ENCODE assay signal across 22 cellular contexts in the genomic region with DNA sequence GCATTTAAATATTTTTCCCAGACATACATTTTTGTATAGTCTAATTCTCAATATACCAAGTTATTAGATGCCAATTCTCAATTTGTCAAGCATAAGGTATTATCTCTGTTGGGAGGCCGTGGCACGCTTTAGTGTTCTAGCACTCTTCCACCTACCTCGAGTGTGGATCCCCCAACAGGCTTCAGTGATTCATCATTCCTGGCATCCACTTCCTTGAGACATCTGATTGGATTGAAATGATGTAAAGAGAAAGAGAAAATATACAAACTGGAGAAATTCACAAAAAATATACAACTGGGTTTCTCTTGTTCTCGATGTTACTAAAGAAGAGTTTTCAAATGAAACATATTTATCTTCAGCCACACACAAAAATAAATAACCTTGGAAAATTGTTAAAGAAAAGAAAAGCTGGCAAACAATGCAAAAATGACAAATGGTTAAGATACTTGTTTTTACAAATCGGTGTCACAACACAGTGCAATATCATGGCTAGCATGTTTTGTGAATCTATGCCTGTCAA.
DNase-seq lines count a peak whose midpoint lies in the region; ATAC-seq, FAIRE-seq and TF ChIP-seq lines count a peak whose summit lies in the region.
"Had no signal": no experiment of that assay in that cellular context is flagged by ENCODE, and none has a peak within 500 bp of the region (broad histone marks: within the 10 kb centered on the region; RNA-seq: fewer than 3 reads in every experiment).

No MANE protein-coding gene starts in this region.

- H3K4me3 ChIP-seq in PC-3 (ENCODE audit: low read length) = no peak overlapping the region
- H3K4me3 ChIP-seq in pancreas = no peak overlapping the region
- H3K4me3 ChIP-seq in effector memory CD4-positive, alpha-beta T cell (ENCODE audit: insufficient read depth, low read depth, low read length, poor library complexity, severe bottlenecking) = no peak overlapping the region
- H3K4me3 ChIP-seq: PC-9, skin epidermis, suprapubic skin had no signal

- H3K27me3 ChIP-seq in PC-3 (ENCODE audit: low read length) = no peaks in the 10 kb centered on the region
- H3K27me3 ChIP-seq in pancreas = no peaks in the 10 kb centered on the region
- no peaks in the 10 kb centered on the region for H3K27me3 ChIP-seq in effector memory CD4-positive, alpha-beta T cell (replicated peaks; ENCODE audit: control insufficient read depth, insufficient read depth, low read length, poor library complexity, severe bottlenecking)
- H3K27me3 ChIP-seq: suprapubic skin had no signal

- no peaks in the 10 kb centered on the region for H3K9me3 Mint-ChIP-seq in mesothelial cell of epicardium
- H3K9me3 Mint-ChIP-seq: endodermal cell had no signal

- WGBS in pancreas, 2 donors = 80 to 85% methylated on average over 5 of the region's 5 CpGs

- ATAC-seq in PC-3 (no peak), pancreas (no peak), GM18520 (IDR thresholded peaks at IDR 0.05; ENCODE audit: unreplicated experiment) (no peak)

- no peaks in the 10 kb centered on the region for H4K20me1 ChIP-seq in PC-3 (ENCODE audit: low read length)

- H3K36me3 ChIP-seq in PC-3 (ENCODE audit: low read depth, low read length) (no peaks in the 10 kb centered on the region), pancreas (no peaks in the 10 kb centered on the region)
- no peaks in the 10 kb centered on the region for H3K36me3 ChIP-seq in effector memory CD4-positive, alpha-beta T cell (ENCODE audit: control insufficient read depth, insufficient read depth, low read length)
- H3K36me3 ChIP-seq: suprapubic skin had no signal

- H3K9me3 ChIP-seq in PC-3 (ENCODE audit: low read length) (no peaks in the 10 kb centered on the region), pancreas (no peaks in the 10 kb centered on the region)
- no peaks in the 10 kb centered on the region for H3K9me3 ChIP-seq in effector memory CD4-positive, alpha-beta T cell (ENCODE audit: control insufficient read depth, low read length)
- H3K9me3 ChIP-seq: Caco-2, suprapubic skin had no signal

- H3K4me1 ChIP-seq in PC-3 (ENCODE audit: insufficient read depth, low read length) = peaks cover 7% of the 10 kb centered on the region; the same call in 1 of the 2 replicates
- no peaks in the 10 kb centered on the region for H3K4me1 ChIP-seq in pancreas
- H3K4me1 ChIP-seq in effector memory CD4-positive, alpha-beta T cell (ENCODE audit: control insufficient read depth, insufficient read depth, low read length, poor library complexity, severe bottlenecking) = no peaks in the 10 kb centered on the region
- H3K4me1 ChIP-seq: Caco-2 had no signal

- FAIRE-seq in pancreas (lab: Jason Lieb, UNC) = no peak

- TF ChIP-seq CTCF in PC-3 (conservative IDR thresholded peaks at IDR 0.05; ENCODE audit: low read depth, low read length) = no peak
- TF ChIP-seq CTCF in mesothelial cell of epicardium (IDR thresholded peaks at IDR 0.05; ENCODE audit: unreplicated experiment) = no peak
- TF ChIP-seq CTCF in pancreas (IDR thresholded peaks at IDR 0.05) = no peak

- no peak overlapping the region for H3K4me3 Mint-ChIP-seq in mesothelial cell of epicardium
- H3K4me3 Mint-ChIP-seq: activated naive CD8-positive, alpha-beta T cell; endodermal cell had no signal

- H3K9me2 ChIP-seq in PC-3 (replicated peaks; ENCODE audit: low read length) = no peaks in the 10 kb centered on the region

- POLR2A ChIA-PET in PC-3 (lab: Charles Lee; ENCODE audit: unreplicated experiment) = no interaction called here

- H3K9ac ChIP-seq in PC-3 (ENCODE audit: low read length) = no peak overlapping the region

- no peaks in the 10 kb centered on the region for H3K36me3 Mint-ChIP-seq in mesothelial cell of epicardium
- H3K36me3 Mint-ChIP-seq: activated naive CD8-positive, alpha-beta T cell had no signal

- H3K27ac Mint-ChIP-seq in mesothelial cell of epicardium = peak overlapping the region; percentile 86
- H3K27ac Mint-ChIP-seq: activated naive CD8-positive, alpha-beta T cell; endodermal cell had no signal

- no peaks in the 10 kb centered on the region for H3K79me2 ChIP-seq in PC-3 (ENCODE audit: low read length)

- DNase-seq in EL (peak; percentile 71), PC-3 (peak; percentile 22), dermis blood vessel endothelial cell (peak; percentile 5), mesothelial cell of epicardium (ENCODE audit: low spot score in 2 of 2, unreplicated experiment in 2 of 2) (no peak), pancreas (no peak), activated gamma-delta T cell (lab: John Stamatoyannopoulos, UW) (no peak)
- DNase-seq in effector memory CD4-positive, alpha-beta T cell = no peak
- DNase-seq: activated CD4-positive, alpha-beta T cell treated with anti-CD3 and anti-CD28 coated beads, Interleukin-2, amount 50 U/mL, for 4 hours; activated T-cell treated with anti-CD3 and anti-CD28 coated beads, Interleukin-2, amount 50 U/mL, for 1 hour; Caco-2; central memory CD4-positive, alpha-beta T cell; endodermal cell; NCI-H1694 treated with DMSO at 0.1 percent for 48 hours; NCI-H524; PC-9; stimulated activated CD4-positive, alpha-beta T cell treated with anti-CD3 and anti-CD28 coated beads, Interleukin-4, amount 100 ng/mL, for 4 hours; stimulated activated CD8-positive, alpha-beta memory T cell treated with anti-CD3 and anti-CD28 coated beads, Interleukin-4, amount 100 ng/mL, for 48 hours; SW 1271 had no signal

- H3K4me2 ChIP-seq in PC-3 (ENCODE audit: low read length) = no peak overlapping the region
- H3K4me2 ChIP-seq: PC-9 had no signal

- no TSS peak for BruUV-seq in PC-3 (replicated peaks; lab: Mats Ljungman, UMichigan)

- H2AFZ ChIP-seq in PC-3 (ENCODE audit: low read length) = no peak overlapping the region
- H2AFZ ChIP-seq: PC-9 had no signal

- no peaks in the 10 kb centered on the region for H3K27me3 Mint-ChIP-seq in mesothelial cell of epicardium (ENCODE audit: low read depth)
- H3K27me3 Mint-ChIP-seq: activated naive CD8-positive, alpha-beta T cell had no signal

- H3K27ac ChIP-seq in PC-3 (ENCODE audit: low read length) = no peak overlapping the region
- no peak overlapping the region for H3K27ac ChIP-seq in pancreas
- no peak overlapping the region for H3K27ac ChIP-seq in effector memory CD4-positive, alpha-beta T cell (ENCODE audit: insufficient read depth, low read length, poor library complexity, severe bottlenecking)
- H3K27ac ChIP-seq: PC-9, skin epidermis, suprapubic skin had no signal

- intact Hi-C loops in PC-3 (cut with micrococcal nuclease) (no loop called here), pancreas (cut with DNase I) (no loop called here)

- CTCF ChIA-PET in PC-3 (lab: Charles Lee) = no interaction called here

- no peaks in the 10 kb centered on the region for H3F3A ChIP-seq in PC-3 (ENCODE audit: low read length, unreplicated experiment)

- peaks cover 89% of the 10 kb centered on the region for H3K4me1 Mint-ChIP-seq in mesothelial cell of epicardium

Comparison
In these comparisons a context has a peak if more than half of its experiments do, and no peak if none do; other contexts are left out.
1. DNase-seq: peak in EL (single experiment), PC-3 (single experiment) and dermis blood vessel endothelial cell (single experiment); none in mesothelial cell of epicardium (0 of 2), pancreas (0 of 6), activated gamma-delta T cell (single experiment) and effector memory CD4-positive, alpha-beta T cell (0 of 3).